Comparison of ENCODE assay signal across 7 cellular contexts in genomic region chr14:22870811-22871199, GRCh38. TPM values are rescaled to one million over a fixed set of nuclear protein-coding genes. Genes with fewer than 3 reads are reported as not detected.
DNase-seq lines count a peak whose midpoint lies in the region; ATAC-seq and TF ChIP-seq lines count a peak whose summit lies in the region.

No MANE protein-coding gene starts in this region.

- intact Hi-C loops in sigmoid colon (cut with DNase I) = loop anchor here (5.0 kb wide), 4 partner anchors 34 to 226 kb away; partner anchors contain the start of genes ACIN1, AJUBA, C14orf119 and MMP14

- H3K4me3 ChIP-seq in fibroblast of pulmonary artery (replicated peaks; ENCODE audit: low read depth, low read length) (peak overlapping the region; percentile 86), sigmoid colon (peak overlapping the region; percentile 77 to 93 (median 87))

- H3K9me3 ChIP-seq in sigmoid colon = no peaks in the 10 kb centered on the region

- ATAC-seq in GM19324 (IDR thresholded peaks at IDR 0.05; ENCODE audit: low FRiP score, unreplicated experiment) = peak; percentile 19
- peak; percentile 37 for ATAC-seq in HG03025 (IDR thresholded peaks at IDR 0.05; ENCODE audit: low FRiP score, unreplicated experiment)

- peak; percentile 22 for DNase-seq in SKM-1 (lab: John Stamatoyannopoulos, UW; ENCODE audit: unreplicated experiment)
- no peak for DNase-seq in fibroblast of pulmonary artery (ENCODE audit: low read depth)
- no peak for DNase-seq in sigmoid colon
- no peak for DNase-seq in NCI-H446 (lab: John Stamatoyannopoulos, UW)
- DNase-seq in Ammon's horn (ENCODE audit: low spot score) = no peak

- H3K27me3 ChIP-seq in sigmoid colon = no peaks in the 10 kb centered on the region

- no peak for TF ChIP-seq EP300 in sigmoid colon (IDR thresholded peaks at IDR 0.05)

- WGBS in sigmoid colon, 2 donors = 3% methylated on average over 1 of the region's 1 CpG

- H3K27ac ChIP-seq in sigmoid colon = peak overlapping the region; percentile 99

- TF ChIP-seq CTCF in fibroblast of pulmonary artery (IDR thresholded peaks at IDR 0.05; ENCODE audit: low read length, missing control alignments) = no peak
- no peak for TF ChIP-seq CTCF in sigmoid colon (IDR thresholded peaks at IDR 0.05)

- peaks cover 15 to 27% (median 23%) of the 10 kb centered on the region in 4 donors for H3K36me3 ChIP-seq in sigmoid colon

- no peak for TF ChIP-seq POLR2A in sigmoid colon (IDR thresholded peaks at IDR 0.05)

- peaks cover 0 to 49% (median 43%) of the 10 kb centered on the region in 4 donors for H3K4me1 ChIP-seq in sigmoid colon

RNA-seq across cellular contexts. Expression of gene LRP10, which starts 0.7 kb away (rescaled TPM):
- total RNA-seq in sigmoid colon = 100 to 1,000 TPM in 2 of 4 donors, 10 to 100 TPM in 2; 75.3 to 124 (median 95.1) TPM
- polyA plus RNA-seq in sigmoid colon = 100 to 1,000 TPM in 1 of 3 donors, 10 to 100 TPM in 2; 34.4 to 139 (median 42.6) TPM

RNA-seq across cellular contexts. Expression of gene REM2, which starts 12.2 kb away (rescaled TPM):
- total RNA-seq in sigmoid colon = 1 to 10 TPM in 1 of 4 donors, under 1 TPM in 2, not detected in 1; 0.71 to 1.4 (median 0.81) TPM
- polyA plus RNA-seq in sigmoid colon = under 1 TPM in 2 of 3 donors, not detected in 1; 0.60 to 0.96 TPM

RNA-seq across cellular contexts. Expression of gene MMP14, which starts 34.4 kb away (rescaled TPM):
- 100 to 1,000 TPM in 3 of 4 donors, 10 to 100 TPM in 1; 86.6 to 140 (median 115) TPM for total RNA-seq in sigmoid colon
- 10 to 100 TPM; 21.0 to 85.4 (median 33.5) TPM for polyA plus RNA-seq in sigmoid colon

RNA-seq across cellular contexts. Expression of gene MRPL52, which starts 41.1 kb away (rescaled TPM):
- 100 to 1,000 TPM in 1 of 4 donors, 10 to 100 TPM in 3; 54.6 to 333 (median 58.3) TPM for total RNA-seq in sigmoid colon
- polyA plus RNA-seq in sigmoid colon = 100 to 1,000 TPM in 2 of 3 donors, 10 to 100 TPM in 1; 64.3 to 117 (median 105) TPM

RNA-seq across cellular contexts. Expression of gene RBM23, which starts 48.1 kb away (rescaled TPM):
- 1,000 to 10,000 TPM in 1 of 4 donors, 100 to 1,000 TPM in 3; 356 to 5,076 (median 594) TPM for total RNA-seq in sigmoid colon
- polyA plus RNA-seq in sigmoid colon = 10 to 100 TPM; 31.8 to 46.5 (median 40.8) TPM
